ENCODE assay signal across 9 cellular contexts in genomic region chr10:30072068-30072467, GRCh38. TPM values are rescaled to one million over a fixed set of nuclear protein-coding genes. Genes with fewer than 3 reads are reported as not detected.
"Had no signal": no experiment of that assay in that cellular context is flagged by ENCODE, and none has a peak within 500 bp of the region (broad histone marks: within the 10 kb centered on the region; RNA-seq: fewer than 3 reads in every experiment).

No MANE protein-coding gene starts in this region.

- DNase-seq: H7, HFFc6, KG1 had no signal

- ATAC-seq: GM23338, HCT116 had no signal

- H3K4me2 ChIP-seq: GM23338 had no signal

- FAIRE-seq: HTR-8/SVneo had no signal

- H3K4me3 ChIP-seq: GM23338, HAP-1 had no signal

- H3K27ac ChIP-seq: HL-60 had no signal

- H3K36me3 ChIP-seq: HAP-1 had no signal

- H3K27ac Mint-ChIP-seq: GM23338, HFFc6 had no signal

- H3K4me1 ChIP-seq: HAP-1 had no signal

- H3K9me3 ChIP-seq: HAP-1 had no signal

- H3K36me3 Mint-ChIP-seq: IgD-negative memory B cell had no signal

- H3K4me3 Mint-ChIP-seq: GM23338, HFFc6 had no signal

- H3K9me3 Mint-ChIP-seq: GM23338, HFFc6 had no signal

- H2AFZ ChIP-seq: GM23338 had no signal

RNA-seq across cellular contexts. Expression of gene JCAD, which starts 12.7 kb away (rescaled TPM):
- polyA plus RNA-seq: IgD-negative memory B cell had no signal
